ENCODE assay signal across 8 cellular contexts in the genomic region with DNA sequence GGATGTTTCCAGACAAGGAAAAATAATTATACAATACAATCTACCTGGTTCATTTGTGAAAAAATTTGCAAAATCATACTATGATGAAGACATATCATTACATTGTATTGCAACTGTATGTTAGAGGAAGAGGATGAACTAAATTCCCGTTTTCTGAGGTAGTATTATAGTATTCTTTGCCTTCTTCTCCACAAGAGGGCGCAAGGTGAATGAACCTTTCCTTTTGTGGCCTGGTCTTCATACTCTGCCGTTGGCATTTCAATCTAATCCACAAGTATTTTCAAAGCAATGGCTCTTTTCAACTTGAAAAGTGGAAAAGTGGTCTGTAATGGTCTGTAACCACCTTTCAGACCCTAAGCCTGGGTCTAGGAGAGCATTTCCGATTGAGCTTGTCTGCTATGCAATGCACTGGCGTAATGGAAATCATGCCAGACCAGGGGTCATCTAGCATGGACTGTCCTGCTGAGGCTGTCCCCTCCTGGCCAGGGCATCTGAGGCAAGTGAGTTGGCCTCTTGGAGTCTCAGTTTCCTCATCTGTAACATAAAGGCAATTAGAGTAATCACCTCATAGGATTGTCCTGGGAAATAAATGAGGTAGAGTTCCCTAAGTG. TPM values are rescaled to one million over a fixed set of nuclear protein-coding genes. Genes with fewer than 3 reads are reported as not detected.
DNase-seq lines count a peak whose midpoint lies in the region; ATAC-seq and TF ChIP-seq lines count a peak whose summit lies in the region.

No MANE protein-coding gene starts in this region.

- CTCF ChIA-PET in PC-9 (lab: Charles Lee) = interaction anchor here (0.6 kb wide), 1 partner anchor 61 kb away, joined by 3 read pairs; no protein-coding TSS in a partner anchor

- peak; percentile 69 for ATAC-seq in GM21723 (IDR thresholded peaks at IDR 0.05; ENCODE audit: unreplicated experiment)
- ATAC-seq in right cardiac atrium = peak; percentile 77 to 85

- BruUV-seq in PC-9 (replicated peaks; lab: Mats Ljungman, UMichigan) = no TSS peak

- no peak overlapping the region for H3K27ac ChIP-seq in PC-9
- H3K27ac ChIP-seq in ascending aorta = no peak overlapping the region
- no peak overlapping the region for H3K27ac ChIP-seq in right cardiac atrium (ENCODE audit: low read length)

- H3K4me3 ChIP-seq in MG63 (no peak overlapping the region), PC-9 (no peak overlapping the region), ascending aorta (no peak overlapping the region), right cardiac atrium (ENCODE audit: low read length) (no peak overlapping the region), skeletal muscle cell (ENCODE audit: low read depth, low read length) (no peak overlapping the region)

- no peaks in the 10 kb centered on the region for H3K79me2 ChIP-seq in PC-9 (ENCODE audit: low read depth)

- H3K36me3 ChIP-seq in MG63 = no peaks in the 10 kb centered on the region
- H3K36me3 ChIP-seq in PC-9 (ENCODE audit: low read depth) = no peaks in the 10 kb centered on the region
- H3K36me3 ChIP-seq in ascending aorta = no peaks in the 10 kb centered on the region

- peaks cover 53% of the 10 kb centered on the region for H3K4me1 ChIP-seq in PC-9 (replicated peaks; ENCODE audit: insufficient read depth)
- no peaks in the 10 kb centered on the region for H3K4me1 ChIP-seq in ascending aorta
- H3K4me1 ChIP-seq in right cardiac atrium (ENCODE audit: control insufficient read depth, insufficient read depth, low read length) = peaks cover 5% of the 10 kb centered on the region

- no peaks in the 10 kb centered on the region; the same call in 1 of the 2 replicates for H3F3A ChIP-seq in PC-9 (ENCODE audit: insufficient read depth, low read depth)

- POLR2A ChIA-PET in PC-9 (lab: Charles Lee; ENCODE audit: unreplicated experiment) = interaction anchor here (0.6 kb wide), 2 partner anchors 51 to 107 kb away, joined by 3 read pairs; no protein-coding TSS in a partner anchor

- peak overlapping the region; percentile 46; the same call in 1 of the 2 replicates for H3K4me2 ChIP-seq in PC-9

- WGBS in right cardiac atrium = 32% methylated on average over 5 of the region's 5 CpGs

- DNase-seq in ELF-1 (ENCODE audit: low read depth, low spot score) = peak; percentile 62
- peak; percentile 11 for DNase-seq in MG63
- DNase-seq in PC-9 = peak in 1 of 2 experiments; percentile 17
- no peak for DNase-seq in ascending aorta (ENCODE audit: low spot score in 2 of 2)
- no peak for DNase-seq in right cardiac atrium
- peak; percentile 20 for DNase-seq in skeletal muscle cell (ENCODE audit: low read depth)
- DNase-seq in activated effector memory CD4-positive, alpha-beta T cell treated with anti-CD3 and anti-CD28 coated beads, Interleukin-2, amount 50 U/mL, for 16 hours = no peak

- TF ChIP-seq CTCF in PC-9 (conservative IDR thresholded peaks at IDR 0.05) = peak; percentile 78
- peak; percentile 47 to 73 (median 68) for TF ChIP-seq CTCF in ascending aorta (IDR thresholded peaks at IDR 0.05)

- H3K27me3 ChIP-seq in MG63 = no peaks in the 10 kb centered on the region
- H3K27me3 ChIP-seq in PC-9 (ENCODE audit: insufficient read depth, low read depth) = no peaks in the 10 kb centered on the region
- H3K27me3 ChIP-seq in ascending aorta = no peaks in the 10 kb centered on the region
- no peaks in the 10 kb centered on the region for H3K27me3 ChIP-seq in right cardiac atrium (ENCODE audit: control insufficient read depth, insufficient read depth)

- no peaks in the 10 kb centered on the region for H3K9me2 ChIP-seq in PC-9 (ENCODE audit: insufficient read depth)

- H2AFZ ChIP-seq in PC-9 = no peak overlapping the region

- H4K20me1 ChIP-seq in PC-9 (ENCODE audit: insufficient read depth) = no peaks in the 10 kb centered on the region

- H3K9me3 ChIP-seq in MG63 = no peaks in the 10 kb centered on the region
- H3K9me3 ChIP-seq in PC-9 (ENCODE audit: insufficient read depth, low read depth) = no peaks in the 10 kb centered on the region
- H3K9me3 ChIP-seq in ascending aorta = no peaks in the 10 kb centered on the region
- H3K9me3 ChIP-seq in right cardiac atrium (ENCODE audit: control insufficient read depth, low read length) = no peaks in the 10 kb centered on the region

- intact Hi-C loops in PC-9 (cut with micrococcal nuclease; ENCODE audit: unreplicated experiment) (loop anchor here (2.0 to 5.0 kb wide), 6 partner anchors 49 to 349 kb away; partner anchors contain the start of gene GALNT1), ascending aorta (cut with DNase I) (loop anchor here (1.0 to 5.0 kb wide), 2 partner anchors 89 to 174 kb away; partner anchors contain the start of genes GALNT1 and INO80C), right cardiac atrium (cut with DNase I) (loop anchor here in 1 of 4 donors (5.0 kb wide), 1 partner anchor 174 kb away; the partner anchor contains the start of gene GALNT1)

RNA-seq across cellular contexts. Expression of gene ZNF396, which starts 30.8 kb away (rescaled TPM):
- total RNA-seq in MG63 (2014; rRNA removed; shearing (Covaris generic); ENCODE audit: low replicate concordance) = 0.10 and 0.25 TPM in 2 replicates
- total RNA-seq in PC-9 (2021) (1.9 and 2.0 TPM in 2 replicates), ascending aorta (0.21 TPM), right cardiac atrium (1 to 10 TPM in 3 of 4 donors, under 1 TPM in 1; 0.89 to 1.7 (median 1.4) TPM)
- 0.72 TPM for polyA plus RNA-seq in right cardiac atrium

Comparison
In these comparisons a context has a peak if more than half of its experiments do, and no peak if none do; other contexts are left out.
1. DNase-seq: peak in ELF-1 (single experiment), MG63 (single experiment) and skeletal muscle cell (single experiment); none in ascending aorta (0 of 2), right cardiac atrium (0 of 3) and activated effector memory CD4-positive, alpha-beta T cell treated with anti-CD3 and anti-CD28 coated beads, Interleukin-2, amount 50 U/mL, for 16 hours (single experiment).